In genomic region chr9:133813749-133814585, GRCh38 we compare ENCODE assay signal across 14 cellular contexts.
A peak's percentile ranks its signal among the peaks of the same experiment; 100 is the strongest.
DNase-seq lines count a peak whose midpoint lies in the region; ATAC-seq, FAIRE-seq and TF ChIP-seq lines count a peak whose summit lies in the region.
"Had no signal": no experiment of that assay in that cellular context is flagged by ENCODE, and none has a peak within 500 bp of the region (broad histone marks: within the 10 kb centered on the region; RNA-seq: fewer than 3 reads in every experiment).

No MANE protein-coding gene starts in this region.

- no peak overlapping the region for H3K4me3 ChIP-seq in HepG2 (replicated peaks in 1 of 3; ENCODE audit: insufficient read depth in 1 of 3, low read depth in 2 of 3, low read length in 3 of 3)
- no peak overlapping the region for H3K4me3 ChIP-seq in right lobe of liver
- H3K4me3 ChIP-seq in GM12878: no peak overlapping the region
- no peak overlapping the region for H3K4me3 ChIP-seq in lower lobe of right lung
- no peak overlapping the region for H3K4me3 ChIP-seq in aorta (ENCODE audit: low read length in 2 of 2)
- H3K4me3 ChIP-seq: GM23338 had no signal

- H3K27me3 ChIP-seq in HepG2 (ENCODE audit: control insufficient read depth in 1 of 2, insufficient read depth in 2 of 2, low read length in 2 of 2) (no peaks in the 10 kb centered on the region), right lobe of liver (no peaks in the 10 kb centered on the region), GM12878 (replicated peaks in 1 of 2; ENCODE audit: control insufficient read depth in 2 of 2, insufficient read depth in 2 of 2, low read length in 1 of 2) (no peaks in the 10 kb centered on the region), lower lobe of right lung (ENCODE audit: low read depth) (no peaks in the 10 kb centered on the region), aorta (ENCODE audit: control insufficient read depth in 1 of 2, insufficient read depth in 2 of 2, low read length in 1 of 2) (no peaks in the 10 kb centered on the region)

- TF ChIP-seq CTCF in HepG2 (CRISPR knock-in tag; IDR thresholded peaks at IDR 0.05) (no peak), right lobe of liver (IDR thresholded peaks at IDR 0.05) (no peak), GM12878 (IDR thresholded peaks at IDR 0.05 in 2 of 3, conservative IDR thresholded peaks at IDR 0.05 in 1 of 3; ENCODE audit: control insufficient read depth in 2 of 3, extremely low read depth in 1 of 3, insufficient read depth in 1 of 3, low read depth in 3 of 3, low read length in 3 of 3) (no peak), lower lobe of right lung (IDR thresholded peaks at IDR 0.05) (no peak)

- RAD21 ChIA-PET in GM12878 (lab: Charles Lee; ENCODE audit: unreplicated experiment): interaction anchor here (1.1 kb wide), 1 partner anchor 179 kb away, joined by 3 read pairs; no protein-coding TSS in a partner anchor

- POLR2A ChIA-PET in HepG2 (lab: Yijun Ruan, JAX): no interaction called here
- POLR2A ChIA-PET in GM12878 (lab: Charles Lee): no interaction called here

- H3K9ac ChIP-seq in HepG2 (ENCODE audit: insufficient read depth, low read depth, low read length): no peak overlapping the region
- H3K9ac ChIP-seq in GM12878 (ENCODE audit: control insufficient read depth, insufficient read depth, low read length): no peak overlapping the region

- H3K4me2 ChIP-seq in HepG2 (ENCODE audit: low read depth, low read length) (0 out of 2 replicates have a peak overlapping the region, but pooled peaks have one; percentile 25), GM12878 (ENCODE audit: control insufficient read depth, insufficient read depth) (no peak overlapping the region)
- H3K4me2 ChIP-seq: GM23338 had no signal

- H3K79me2 ChIP-seq in HepG2 (ENCODE audit: insufficient read depth, low read length): no peaks in the 10 kb centered on the region
- no peaks in the 10 kb centered on the region for H3K79me2 ChIP-seq in GM12878 (ENCODE audit: control insufficient read depth, insufficient read depth, low read length)

- H3K4me1 ChIP-seq in HepG2 (ENCODE audit: insufficient read depth, low read length) (peaks cover 44% of the 10 kb centered on the region), right lobe of liver (no peaks in the 10 kb centered on the region), GM12878 (ENCODE audit: control insufficient read depth, insufficient read depth, low read length) (peaks cover 4% of the 10 kb centered on the region; the same call in 1 of the 2 replicates), lower lobe of right lung (no peaks in the 10 kb centered on the region), aorta (ENCODE audit: control insufficient read depth in 1 of 2, insufficient read depth in 2 of 2, low read length in 2 of 2) (no peaks in the 10 kb centered on the region)

- CTCF ChIA-PET in HepG2 (lab: Yijun Ruan, JAX; ENCODE audit: low intra/inter-chr PET ratio, low total read pairs) (no interaction called here), GM12878 (lab: Yijun Ruan, JAX) (interaction anchor here (1.4 kb wide), 1 partner anchor 21 kb away, joined by 3 read pairs; no protein-coding TSS in a partner anchor)

- H3K27ac ChIP-seq in HepG2 (ENCODE audit: extremely low read length, insufficient read depth, low read length) (peak overlapping the region; percentile 74), right lobe of liver (no peak overlapping the region), GM12878 (ENCODE audit: control insufficient read depth, insufficient read depth) (no peak overlapping the region), lower lobe of right lung (no peak overlapping the region), aorta (ENCODE audit: low read depth in 1 of 2, low read length in 2 of 2) (no peak overlapping the region)

- intact Hi-C loops in HepG2 (cut with micrococcal nuclease; ENCODE audit: unreplicated experiment) (no loop called here), right lobe of liver (cut with DNase I) (no loop called here), GM12878 (cut with micrococcal nuclease; ENCODE audit: unreplicated experiment) (no loop called here), lower lobe of right lung (cut with DNase I) (no loop called here), aorta (cut with DNase I) (no loop called here)

- SMC1A ChIA-PET in GM12878 (lab: Charles Lee; ENCODE audit: uncharacterized antibody, unreplicated experiment): interaction anchor here (1.4 to 1.6 kb wide), 2 partner anchors 31 to 140 kb away, joined by 3 read pairs; no protein-coding TSS in a partner anchor

- ATAC-seq in HepG2 (no peak), right lobe of liver (no peak), GM12878 (no peak), lower lobe of right lung (peak; percentile 64 to 68), aorta (ENCODE audit: low FRiP score) (peak; percentile 34), HG03460 (IDR thresholded peaks at IDR 0.05; ENCODE audit: unreplicated experiment) (no peak)

- H4K20me1 ChIP-seq in HepG2 (ENCODE audit: insufficient read depth, low read length): peaks cover 9% of the 10 kb centered on the region; the same call in 1 of the 2 replicates
- H4K20me1 ChIP-seq in GM12878 (ENCODE audit: control insufficient read depth, insufficient read depth): no peaks in the 10 kb centered on the region

- FAIRE-seq in HepG2 (lab: Jason Lieb, UNC): no peak
- no peak for FAIRE-seq in GM12878 (lab: Jason Lieb, UNC)
- FAIRE-seq: endometrium had no signal

- BruUV-seq in HepG2 (replicated peaks; lab: Mats Ljungman, UMichigan): no TSS peak
- no TSS peak for BruUV-seq in GM12878 (replicated peaks; lab: Mats Ljungman, UMichigan)

- TF ChIP-seq POLR2A in HepG2 (IDR thresholded peaks at IDR 0.05; ENCODE audit: insufficient read depth in 1 of 2, low read depth in 2 of 2, low read length in 2 of 2): no peak
- TF ChIP-seq POLR2A in right lobe of liver (IDR thresholded peaks at IDR 0.05): no peak
- no peak for TF ChIP-seq POLR2A in GM12878 (IDR thresholded peaks at IDR 0.05; ENCODE audit: low read depth, low read length)

- WGBS in HepG2 (ENCODE audit: low lambda C conversion rate): 98% methylated on average over 17 of the region's 29 CpGs
- WGBS in right lobe of liver (ENCODE audit: insufficient coverage, low coverage, low lambda C conversion rate, missing lambda C conversion rate): 74% methylated on average over 9 of the region's 29 CpGs
- WGBS in GM12878 (ENCODE audit: insufficient coverage, insufficient replicate concordance, low lambda C conversion rate, missing lambda C conversion rate): 51% methylated on average over 29 of the region's 29 CpGs
- WGBS in aorta, 2 donors: 85 to 88% methylated on average over 29 of the region's 29 CpGs

- TF ChIP-seq EP300 in HepG2 (IDR thresholded peaks at IDR 0.05; ENCODE audit: low read depth in 2 of 2, low read length in 2 of 2) (no peak), HepG2 (CRISPR knock-in tag; IDR thresholded peaks at IDR 0.05; ENCODE audit: borderline replicate concordance) (no peak), GM12878 (IDR thresholded peaks at IDR 0.05; ENCODE audit: borderline replicate concordance in 1 of 2, control insufficient read depth in 1 of 2, low read depth in 2 of 2, low read length in 2 of 2) (no peak)

- no peak overlapping the region for H2AFZ ChIP-seq in HepG2 (ENCODE audit: low read length)
- no peak overlapping the region for H2AFZ ChIP-seq in GM12878 (ENCODE audit: control insufficient read depth, low read depth, low read length)
- H2AFZ ChIP-seq: GM23338 had no signal

- in situ Hi-C loops in HepG2 (cut with HindIII; ENCODE audit: extremely low pct_ligation_motif_present, low pct_unique_long_range_greater_than_20kb) (no loop called here), GM12878 (cut with MboI) (no loop called here)

- DNase-seq in HepG2 (ENCODE audit: low spot score) (no peak), right lobe of liver (no peak), GM12878 (ENCODE audit: low read depth, low spot score) (no peak), lower lobe of right lung (no peak), aorta (no peak), AG20443 (ENCODE audit: low spot score) (no peak), C1 segment of cervical spinal cord (lab: John Stamatoyannopoulos, UW) (no peak)
- DNase-seq: ACHN; activated CD4-positive, alpha-beta memory T cell treated with anti-CD3 and anti-CD28 coated beads, Interleukin-2, amount 10 ng/mL, durations not matched to agents 7 days and 5 days; caudate nucleus; NCI-H345 had no signal

- TF ChIP-seq RAD21 in HepG2 (CRISPR knock-in tag; IDR thresholded peaks at IDR 0.05) (no peak), GM12878 (IDR thresholded peaks at IDR 0.05; ENCODE audit: insufficient read depth, low read depth, low read length) (no peak)

- no peaks in the 10 kb centered on the region for H3K9me3 ChIP-seq in HepG2 (ENCODE audit: low read length)
- no peaks in the 10 kb centered on the region for H3K9me3 ChIP-seq in right lobe of liver
- H3K9me3 ChIP-seq in GM12878 (replicated peaks; ENCODE audit: control insufficient read depth, insufficient read depth, low read length): no peaks in the 10 kb centered on the region
- no peaks in the 10 kb centered on the region for H3K9me3 ChIP-seq in lower lobe of right lung
- H3K9me3 ChIP-seq in aorta (ENCODE audit: control insufficient read depth, low read length): no peaks in the 10 kb centered on the region

- H3K36me3 ChIP-seq in HepG2 (replicated peaks in 1 of 2; ENCODE audit: control insufficient read depth in 1 of 2, insufficient read depth in 2 of 2, low read length in 2 of 2): peaks cover 12 to 44% of the 10 kb centered on the region in 2 experiments; a peak in 4 of 5 replicates
- H3K36me3 ChIP-seq in right lobe of liver: peaks cover 0 to 4% (median 2%) of the 10 kb centered on the region in 4 donors
- H3K36me3 ChIP-seq in GM12878 (ENCODE audit: control insufficient read depth in 2 of 2, insufficient read depth in 2 of 2, low read length in 1 of 2): peaks cover 2 to 15% of the 10 kb centered on the region in 2 experiments; a peak in 3 of 4 replicates
- H3K36me3 ChIP-seq in lower lobe of right lung: peaks cover 15% of the 10 kb centered on the region
- no peaks in the 10 kb centered on the region for H3K36me3 ChIP-seq in aorta (ENCODE audit: control insufficient read depth in 1 of 2, insufficient read depth in 2 of 2, low read length in 1 of 2)

TF ChIP-seq in GM12878, 131 proteins besides CTCF, POLR2A, EP300 and RAD21 (continues in another document):
- TF ChIP-seq PKNOX1 (IDR thresholded peaks at IDR 0.05): 0 out of 2 replicates have a peak, but pooled peaks have one; percentile 12
- no peak for TF ChIP-seq ZNF207 (IDR thresholded peaks at IDR 0.05; ENCODE audit: borderline replicate concordance)

Comparison
In these comparisons a context has a peak if more than half of its experiments do, and no peak if none do; other contexts are left out.
1. ATAC-seq: peak in lower lobe of right lung (2 of 2) and aorta (single experiment); none in HepG2 (single experiment), right lobe of liver (0 of 4), GM12878 (single experiment) and HG03460 (single experiment).
2. Of the 75 proteins assayed by ChIP-seq in both HepG2 and GM12878: peak only in HepG2: ZBTB33; only in GM12878: PBX3; in both: none; in neither: 73.